In genomic region chr3:118799303-118799702, GRCh38 we compare ENCODE assay signal across 27 cellular contexts.
"Had no signal": no experiment of that assay in that cellular context is flagged by ENCODE, and none has a peak within 500 bp of the region (broad histone marks: within the 10 kb centered on the region; RNA-seq: fewer than 3 reads in every experiment).

No MANE protein-coding gene starts in this region.

- H3K79me2 ChIP-seq: hepatocyte had no signal

- H3K27me3 Mint-ChIP-seq: progenitor cell of endocrine pancreas; stimulated activated naive CD8-positive, alpha-beta T cell treated with anti-CD3 and anti-CD28 coated beads, Interleukin-15, amount 100 ng/mL, for 72 hours had no signal

- H3K27me3 ChIP-seq: dorsolateral prefrontal cortex, foreskin keratinocyte, gastroesophageal sphincter, hepatocyte, neutrophil, pancreas, suprapubic skin, transverse colon, upper lobe of right lung, vagina had no signal

- H3K4me2 ChIP-seq: hepatocyte, smooth muscle cell had no signal

- H3K4me3 Mint-ChIP-seq: memory B cell; natural killer cell; stimulated activated naive CD8-positive, alpha-beta T cell treated with anti-CD3 and anti-CD28 coated beads, Interleukin-15, amount 100 ng/mL, for 72 hours had no signal

- H3K27ac Mint-ChIP-seq: memory B cell; natural killer cell; progenitor cell of endocrine pancreas; stimulated activated naive CD8-positive, alpha-beta T cell treated with anti-CD3 and anti-CD28 coated beads, Interleukin-15, amount 100 ng/mL, for 72 hours had no signal

- H3K36me3 ChIP-seq: gastroesophageal sphincter, heart left ventricle, neutrophil, pancreas, suprapubic skin, transverse colon, upper lobe of right lung, vagina had no signal

- H3K4me1 ChIP-seq: foreskin keratinocyte, gastroesophageal sphincter, suprapubic skin, transverse colon, upper lobe of right lung, vagina had no signal

- FAIRE-seq: kidney, pancreas had no signal

- H3K9me3 Mint-ChIP-seq: memory B cell; natural killer cell; stimulated activated naive CD8-positive, alpha-beta T cell treated with anti-CD3 and anti-CD28 coated beads, Interleukin-15, amount 100 ng/mL, for 72 hours had no signal

- ATAC-seq: esophagus mucosa; foreskin keratinocyte; gastroesophageal sphincter; heart left ventricle; left lobe of liver; natural killer cell; pancreas; sciatic nerve; stimulated activated naive CD8-positive, alpha-beta T cell treated with anti-CD3 and anti-CD28 coated beads, Interleukin-15, amount 100 ng/mL, for 72 hours; upper lobe of right lung had no signal

- H3K27ac ChIP-seq: dorsolateral prefrontal cortex, foreskin keratinocyte, gastroesophageal sphincter, heart left ventricle, hepatocyte, neutrophil, pancreas, suprapubic skin, transverse colon, upper lobe of right lung, vagina had no signal

- H3K9me3 ChIP-seq: gastroesophageal sphincter, heart left ventricle, neutrophil, pancreas, suprapubic skin, transverse colon, upper lobe of right lung, vagina had no signal

- H3K4me3 ChIP-seq: dorsolateral prefrontal cortex, gastroesophageal sphincter, heart left ventricle, hepatocyte, lung, pancreas, smooth muscle cell, suprapubic skin, transverse colon, upper lobe of right lung, vagina had no signal

- H3K36me3 Mint-ChIP-seq: memory B cell, natural killer cell had no signal

- H3K4me1 Mint-ChIP-seq: natural killer cell; stimulated activated naive CD8-positive, alpha-beta T cell treated with anti-CD3 and anti-CD28 coated beads, Interleukin-15, amount 100 ng/mL, for 72 hours had no signal

- H2AFZ ChIP-seq: hepatocyte had no signal

- DNase-seq: dorsolateral prefrontal cortex; effector CD4-positive, alpha-beta T cell; foreskin keratinocyte; heart left ventricle; kidney; natural killer cell; pancreas; stimulated activated CD4-positive, alpha-beta T cell treated with anti-CD3 and anti-CD28 coated beads, Interleukin-12 subunit alpha, Interleukin-12 subunit beta, amount 100 ng/mL, for 4 hours; stimulated activated CD4-positive, alpha-beta T cell treated with anti-CD3 and anti-CD28 coated beads, Interleukin-1b, Interleukin-23, amount 100 ng/mL, for 48 hours; stimulated activated CD4-positive, alpha-beta T cell treated with anti-CD3 and anti-CD28 coated beads, Interleukin-4, amount 100 ng/mL, for 1 hour; stimulated activated CD8-positive, alpha-beta memory T cell treated with anti-CD3 and anti-CD28 coated beads, Interleukin-4, amount 100 ng/mL, for 48 hours; stimulated activated naive CD4-positive, alpha-beta T cell; stimulated activated naive CD8-positive, alpha-beta T cell treated with anti-CD3 and anti-CD28 coated beads, Interleukin-15, amount 100 ng/mL, for 72 hours; transverse colon; upper lobe of right lung had no signal
